11 cellular contexts compared by ENCODE assay signal in genomic region chr2:52749764-52750163, GRCh38.
"Had no signal": no experiment of that assay in that cellular context is flagged by ENCODE, and none has a peak within 500 bp of the region (broad histone marks: within the 10 kb centered on the region; RNA-seq: fewer than 3 reads in every experiment).

No MANE protein-coding gene starts in this region.

- ATAC-seq: GM23338, HCT116 had no signal

- H3K27ac Mint-ChIP-seq: GM23338, H9, HFFc6 had no signal

- H2AFZ ChIP-seq: GM23248, GM23338 had no signal

- H3K4me1 ChIP-seq: HAP-1 had no signal

- H3K27ac ChIP-seq: GM23248 had no signal

- H3K4me3 Mint-ChIP-seq: GM23338, H9, HFFc6 had no signal

- H3K4me2 ChIP-seq: GM23338 had no signal

- H3K4me1 Mint-ChIP-seq: GM23338, H9 had no signal

- H3K36me3 ChIP-seq: HAP-1 had no signal

- H3K9me3 ChIP-seq: HAP-1 had no signal

- H3K9ac ChIP-seq: GM23248 had no signal

- DNase-seq: GM23248, GOT3, H7, H9, HCEC 1CT, HFFc6 had no signal

- FAIRE-seq: H1, H54 had no signal

- H3K4me3 ChIP-seq: GM23248, GM23338, HAP-1 had no signal
